ENCODE assay signal across 26 cellular contexts in genomic region chr14:71331393-71331792, GRCh38. TPM values are rescaled to one million over a fixed set of nuclear protein-coding genes. Genes with fewer than 3 reads are reported as not detected.
A peak's percentile ranks its signal among the peaks of the same experiment; 100 is the strongest.
DNase-seq lines count a peak whose midpoint lies in the region; ATAC-seq and TF ChIP-seq lines count a peak whose summit lies in the region.
"Had no signal": no experiment of that assay in that cellular context is flagged by ENCODE, and none has a peak within 500 bp of the region (broad histone marks: within the 10 kb centered on the region; RNA-seq: fewer than 3 reads in every experiment).

No MANE protein-coding gene starts in this region.

- H3K27ac ChIP-seq in SK-N-SH (ENCODE audit: low read depth in 2 of 2, low read length in 1 of 2) = no peak overlapping the region
- peak overlapping the region; percentile 12 for H3K27ac ChIP-seq in smooth muscle cell (ENCODE audit: low read depth)
- peak overlapping the region in 1 of 4 donors; percentile 6 for H3K27ac ChIP-seq in esophagus squamous epithelium
- H3K27ac ChIP-seq: 22Rv1, left lung, neural progenitor cell, prostate gland, upper lobe of right lung had no signal

- ATAC-seq in SK-N-SH treated with all-trans-retinoic acid at 6 μM for 48 hours (no peak), GM18858 (IDR thresholded peaks at IDR 0.05; ENCODE audit: unreplicated experiment) (no peak)
- ATAC-seq in central memory CD8-positive, alpha-beta T cell (replicated peaks; ENCODE audit: extremely low read depth, poor library complexity, severe bottlenecking) = no peak
- ATAC-seq: activated T-cell treated with anti-CD3 and anti-CD28 coated beads, Interleukin-2, amount 50 U/mL, for 4 hours; left lung; upper lobe of right lung had no signal

- intact Hi-C loops in esophagus squamous epithelium (cut with DNase I) = no loop called here

- no peaks in the 10 kb centered on the region for H3K27me3 Mint-ChIP-seq in central memory CD8-positive, alpha-beta T cell
- H3K27me3 Mint-ChIP-seq: activated naive CD4-positive, alpha-beta T cell treated with anti-CD3 and anti-CD28 coated beads, Interleukin-2, amount 50 U/mL, for 24 hours had no signal

- CTCF ChIA-PET in SK-N-SH (lab: Yijun Ruan, JAX) = no interaction called here

- POLR2A ChIA-PET in SK-N-SH (lab: Yijun Ruan, JAX) = no interaction called here

- TF ChIP-seq RAD21 in SK-N-SH (IDR thresholded peaks at IDR 0.05; ENCODE audit: low read length) = no peak

- H3K36me3 ChIP-seq in SK-N-SH (replicated peaks in 1 of 2; ENCODE audit: control insufficient read depth in 1 of 2, insufficient read depth in 2 of 2, low read length in 1 of 2) (peaks cover 0 to 11% of the 10 kb centered on the region in 2 experiments), smooth muscle cell (ENCODE audit: low read depth) (no peaks in the 10 kb centered on the region), esophagus squamous epithelium (no peaks in the 10 kb centered on the region)
- H3K36me3 ChIP-seq: left lung, neural progenitor cell, prostate gland, upper lobe of right lung had no signal

- no peak overlapping the region for H3K4me3 Mint-ChIP-seq in central memory CD8-positive, alpha-beta T cell
- H3K4me3 Mint-ChIP-seq: activated naive CD4-positive, alpha-beta T cell treated with anti-CD3 and anti-CD28 coated beads, Interleukin-2, amount 50 U/mL, for 24 hours; activated T-cell treated with anti-CD3 and anti-CD28 coated beads, Interleukin-2, amount 50 U/mL, for 4 hours; neural progenitor cell had no signal

- H3F3A ChIP-seq in SK-N-SH (replicated peaks; ENCODE audit: insufficient read depth) (no peaks in the 10 kb centered on the region), smooth muscle cell (ENCODE audit: low read depth) (no peaks in the 10 kb centered on the region)

- H3K4me2 ChIP-seq in SK-N-SH (no peak overlapping the region), smooth muscle cell (no peak overlapping the region)
- H3K4me2 ChIP-seq: neural progenitor cell had no signal

- peaks cover 100% of the 10 kb centered on the region for H3K79me2 ChIP-seq in SK-N-SH (ENCODE audit: insufficient read depth)
- peaks cover 100% of the 10 kb centered on the region for H3K79me2 ChIP-seq in smooth muscle cell (ENCODE audit: low read depth)

- H3K9me3 ChIP-seq in SK-N-SH = no peaks in the 10 kb centered on the region
- H3K9me3 ChIP-seq in smooth muscle cell (replicated peaks; ENCODE audit: low read depth) = no peaks in the 10 kb centered on the region
- H3K9me3 ChIP-seq in esophagus squamous epithelium = no peaks in the 10 kb centered on the region
- H3K9me3 ChIP-seq: left lung, prostate gland, upper lobe of right lung had no signal

- no peaks in the 10 kb centered on the region for H3K9me2 ChIP-seq in SK-N-SH

- H3K4me1 ChIP-seq in SK-N-SH (ENCODE audit: control insufficient read depth in 1 of 2, insufficient read depth in 2 of 2, low read depth in 1 of 2, low read length in 1 of 2) = peaks cover 0 to 7% of the 10 kb centered on the region in 2 experiments; a peak in 1 of 4 replicates
- no peaks in the 10 kb centered on the region for H3K4me1 ChIP-seq in smooth muscle cell (ENCODE audit: low read depth)
- H3K4me1 ChIP-seq in esophagus squamous epithelium = peaks cover 0 to 17% (median 2%) of the 10 kb centered on the region in 3 donors
- H3K4me1 ChIP-seq: neural progenitor cell, prostate gland had no signal

- TF ChIP-seq POLR2A in esophagus squamous epithelium (IDR thresholded peaks at IDR 0.05) = no peak

- no peak for TF ChIP-seq EP300 in SK-N-SH (IDR thresholded peaks at IDR 0.05; ENCODE audit: borderline replicate concordance in 1 of 2, low read depth in 1 of 2, low read length in 1 of 2)

- H4K20me1 ChIP-seq in SK-N-SH (ENCODE audit: insufficient read depth) = 0 out of 2 replicates have a peak, but pooled peaks cover 3% of the 10 kb centered on the region
- peaks cover 98% of the 10 kb centered on the region for H4K20me1 ChIP-seq in smooth muscle cell (ENCODE audit: low read depth)

- peaks cover 6% of the 10 kb centered on the region for H3K9me3 Mint-ChIP-seq in central memory CD8-positive, alpha-beta T cell
- H3K9me3 Mint-ChIP-seq: activated naive CD4-positive, alpha-beta T cell treated with anti-CD3 and anti-CD28 coated beads, Interleukin-2, amount 50 U/mL, for 24 hours had no signal

- peaks cover 7% of the 10 kb centered on the region for H3K36me3 Mint-ChIP-seq in central memory CD8-positive, alpha-beta T cell (ENCODE audit: insufficient read depth)

- 87% methylated on average over 3 of the region's 3 CpGs for WGBS in SK-N-SH (ENCODE audit: low lambda C conversion rate)
- WGBS in smooth muscle cell (ENCODE audit: low lambda C conversion rate) = 82% methylated on average over 3 of the region's 3 CpGs
- 63 to 73% methylated on average over 3 of the region's 3 CpGs for WGBS in esophagus squamous epithelium, 2 donors

- peak overlapping the region; percentile 30 for H3K27ac Mint-ChIP-seq in central memory CD8-positive, alpha-beta T cell (ENCODE audit: low read depth)
- H3K27ac Mint-ChIP-seq: activated naive CD4-positive, alpha-beta T cell treated with anti-CD3 and anti-CD28 coated beads, Interleukin-2, amount 50 U/mL, for 24 hours; neural progenitor cell had no signal

- TF ChIP-seq CTCF in SK-N-SH (IDR thresholded peaks at IDR 0.05) (no peak), smooth muscle cell (IDR thresholded peaks at IDR 0.05; ENCODE audit: borderline replicate concordance, insufficient read depth, poor library complexity, severe bottlenecking) (no peak), esophagus squamous epithelium (IDR thresholded peaks at IDR 0.05) (no peak)

- no peak for DNase-seq in SK-N-SH
- DNase-seq in LHCN-M2 (ENCODE audit: low read depth) = peak; percentile 7
- DNase-seq in central memory CD8-positive, alpha-beta T cell (ENCODE audit: low spot score in 2 of 2) = no peak
- DNase-seq in smooth muscle cell (lab: John Stamatoyannopoulos, UW; ENCODE audit: unreplicated experiment) = no peak
- no peak for DNase-seq in UCSD-AML1 (lab: John Stamatoyannopoulos, UW; ENCODE audit: unreplicated experiment)
- DNase-seq in esophagus squamous epithelium (lab: John Stamatoyannopoulos, UW) = no peak
- DNase-seq: activated CD4-positive, alpha-beta T cell treated with anti-CD3 and anti-CD28 coated beads, Interleukin-2, amount 50 U/mL, for 1 hour; activated T-cell treated with anti-CD3 and anti-CD28 coated beads, Interleukin-2, amount 50 U/mL, for 4 hours; AML-193; head of caudate nucleus; KG1; left lung; midbrain; MV-4-11; NCI-H187; NCI-H2227 treated with DMSO at 0.1 percent for 48 hours; NCI-H774; OCI-M1; Right ventricle myocardium superior; upper lobe of right lung had no signal

- no peak overlapping the region for H3K4me3 ChIP-seq in SK-N-SH (ENCODE audit: low read depth in 2 of 2, low read length in 1 of 2)
- H3K4me3 ChIP-seq in smooth muscle cell = no peak overlapping the region
- no peak overlapping the region for H3K4me3 ChIP-seq in esophagus squamous epithelium
- H3K4me3 ChIP-seq: left lung, neural progenitor cell, prostate gland, upper lobe of right lung had no signal

- H3K27me3 ChIP-seq in SK-N-SH (ENCODE audit: insufficient read depth) = no peaks in the 10 kb centered on the region
- no peaks in the 10 kb centered on the region for H3K27me3 ChIP-seq in smooth muscle cell (ENCODE audit: low read depth)
- H3K27me3 ChIP-seq in esophagus squamous epithelium = no peaks in the 10 kb centered on the region
- H3K27me3 ChIP-seq: left lung, neural progenitor cell, upper lobe of right lung had no signal

- H2AFZ ChIP-seq in SK-N-SH (ENCODE audit: low read depth) (no peak overlapping the region), smooth muscle cell (ENCODE audit: low read depth) (no peak overlapping the region)
- H2AFZ ChIP-seq: neural progenitor cell had no signal

- peaks cover 49% of the 10 kb centered on the region for H3K4me1 Mint-ChIP-seq in central memory CD8-positive, alpha-beta T cell
- H3K4me1 Mint-ChIP-seq: neural progenitor cell had no signal

- H3K9ac ChIP-seq in SK-N-SH = no peak overlapping the region
- H3K9ac ChIP-seq in smooth muscle cell (ENCODE audit: low read depth) = no peak overlapping the region
- H3K9ac ChIP-seq: neural progenitor cell had no signal

TF ChIP-seq in SK-N-SH, 30 proteins besides CTCF, POLR2A, EP300 and RAD21:
- no peak for TF ChIP-seq CHD2 (IDR thresholded peaks at IDR 0.05; ENCODE audit: low read length, partially characterized antibody)
- TF ChIP-seq, protein P1, sequence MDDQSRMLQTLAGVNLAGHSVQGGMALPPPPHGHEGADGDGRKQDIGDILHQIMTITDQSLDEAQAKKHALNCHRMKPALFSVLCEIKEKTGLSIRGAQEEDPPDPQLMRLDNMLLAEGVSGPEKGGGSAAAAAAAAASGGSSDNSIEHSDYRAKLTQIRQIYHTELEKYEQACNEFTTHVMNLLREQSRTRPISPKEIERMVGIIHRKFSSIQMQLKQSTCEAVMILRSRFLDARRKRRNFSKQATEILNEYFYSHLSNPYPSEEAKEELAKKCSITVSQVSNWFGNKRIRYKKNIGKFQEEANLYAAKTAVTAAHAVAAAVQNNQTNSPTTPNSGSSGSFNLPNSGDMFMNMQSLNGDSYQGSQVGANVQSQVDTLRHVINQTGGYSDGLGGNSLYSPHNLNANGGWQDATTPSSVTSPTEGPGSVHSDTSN (IDR thresholded peaks at IDR 0.05) = peak; percentile 39; the same call in 1 of the 2 replicates

TF ChIP-seq in SK-N-SH treated with all-trans-retinoic acid at 6 μM for 48 hours, 23 proteins besides CTCF, POLR2A, EP300 and RAD21 (continues in another document):
- TF ChIP-seq PPARA (CRISPR knock-in tag; IDR thresholded peaks at IDR 0.05; ENCODE audit: borderline replicate concordance) (no peak), ZNF565 (CRISPR knock-in tag; conservative IDR thresholded peaks at IDR 0.05; ENCODE audit: low read depth) (no peak), ZFP3 (CRISPR knock-in tag; IDR thresholded peaks at IDR 0.05) (no peak), CSDC2 (CRISPR knock-in tag; IDR thresholded peaks at IDR 0.05) (no peak), ZC3H10 (CRISPR knock-in tag; IDR thresholded peaks at IDR 0.05) (no peak), TCF4 (CRISPR knock-in tag; IDR thresholded peaks at IDR 0.05; ENCODE audit: borderline replicate concordance) (no peak)

RNA-seq across cellular contexts. Expression of gene SIPA1L1, which starts 11.1 kb away (rescaled TPM):
- polyA plus RNA-seq in SK-N-SH (2012; rRNA removed) (19.2 and 20.2 TPM in 2 replicates), smooth muscle cell (74.1 and 90.8 TPM in 2 replicates)
- polyA plus RNA-seq in SK-N-SH (2012; cell fraction: cytosol; rRNA removed) = 10.7 and 14.2 TPM in 2 replicates
- polyA plus RNA-seq in SK-N-SH (2012; cell fraction: nucleus; rRNA removed) = 52.5 and 76.4 TPM in 2 replicates
- total RNA-seq in LHCN-M2 (2014; rRNA removed) (14.3 and 15.4 TPM in 2 replicates), smooth muscle cell (74.1 and 87.8 TPM in 2 replicates), esophagus squamous epithelium (10 to 100 TPM; 22.7 to 54.4 (median 32.3) TPM)
- 22.9 TPM for polyA plus RNA-seq in LHCN-M2 (2012)
